8 cellular contexts compared by ENCODE assay signal in the genomic region with DNA sequence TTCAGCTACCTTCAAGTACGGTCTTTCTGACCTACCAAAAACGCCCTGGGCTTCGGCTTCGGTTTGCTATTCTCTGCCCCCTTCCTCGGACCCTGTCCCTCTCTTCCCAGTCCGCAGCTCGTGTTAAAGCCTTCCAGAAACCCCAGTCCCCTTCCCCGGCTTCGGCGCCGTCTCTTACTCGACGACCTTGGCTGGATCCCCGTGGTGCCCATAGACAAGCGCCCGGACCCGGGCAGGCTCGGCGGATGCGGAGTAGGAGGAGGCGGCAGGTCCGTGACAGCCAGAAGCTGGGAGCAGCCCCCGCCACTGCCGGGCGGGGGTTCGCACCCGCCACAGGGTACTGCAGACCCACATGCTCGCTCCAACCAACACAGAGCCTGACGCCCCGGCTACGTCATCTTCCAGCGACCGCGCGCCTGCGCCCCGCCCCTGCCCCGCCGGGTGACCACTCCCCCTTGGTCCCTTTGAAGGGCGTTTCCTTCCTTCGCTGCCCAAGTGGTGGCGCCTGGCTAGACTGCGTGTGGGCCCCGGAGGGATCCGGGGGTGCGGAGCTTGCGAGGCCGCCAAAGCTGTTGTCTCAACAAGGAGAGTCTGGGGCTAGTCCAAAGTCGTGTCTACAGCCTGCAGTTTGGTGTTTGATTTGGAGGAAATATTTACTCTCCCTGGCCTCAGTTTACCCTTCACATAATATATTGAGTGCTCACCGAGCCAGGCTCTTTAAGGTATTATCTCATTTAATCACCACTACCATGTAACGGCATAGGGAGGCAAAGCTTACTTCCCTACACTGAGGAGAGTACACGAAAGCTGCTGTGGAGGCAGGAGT. TPM values are rescaled to one million over a fixed set of nuclear protein-coding genes. Genes with fewer than 3 reads are reported as not detected.
A peak's percentile ranks its signal among the peaks of the same experiment; 100 is the strongest.
DNase-seq lines count a peak whose midpoint lies in the region; ATAC-seq and TF ChIP-seq lines count a peak whose summit lies in the region.

A gene with protein sequence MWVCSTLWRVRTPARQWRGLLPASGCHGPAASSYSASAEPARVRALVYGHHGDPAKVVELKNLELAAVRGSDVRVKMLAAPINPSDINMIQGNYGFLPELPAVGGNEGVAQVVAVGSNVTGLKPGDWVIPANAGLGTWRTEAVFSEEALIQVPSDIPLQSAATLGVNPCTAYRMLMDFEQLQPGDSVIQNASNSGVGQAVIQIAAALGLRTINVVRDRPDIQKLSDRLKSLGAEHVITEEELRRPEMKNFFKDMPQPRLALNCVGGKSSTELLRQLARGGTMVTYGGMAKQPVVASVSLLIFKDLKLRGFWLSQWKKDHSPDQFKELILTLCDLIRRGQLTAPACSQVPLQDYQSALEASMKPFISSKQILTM (minus strand): TSS at position 382 of the 826 bp plus-strand sequence. CDS start 28 bp downstream, at position 354.

- TF ChIP-seq POLR2A in adrenal gland (IDR thresholded peaks at IDR 0.05): peak; percentile 51 to 66

- peak within 1 kb of the TSS; percentile 3 to 97 (median 66) for H3K4me3 ChIP-seq in adrenal gland
- peak within 1 kb of the TSS; percentile 63 to 93 (median 77) for H3K4me3 ChIP-seq in heart right ventricle
- H3K4me3 ChIP-seq in upper lobe of right lung: peak within 1 kb of the TSS; percentile 88

- H3K9me3 Mint-ChIP-seq in progenitor cell of endocrine pancreas (ENCODE audit: low read depth): no peaks in the 10 kb centered on the region

- H3K9me3 ChIP-seq in adrenal gland (replicated peaks in 1 of 3) (no peaks in the 10 kb centered on the region), heart right ventricle (no peaks in the 10 kb centered on the region), upper lobe of right lung (no peaks in the 10 kb centered on the region)

- WGBS in adrenal gland, 4 donors: 2 to 5% (median 4%) methylated on average over 17 to 52 of the region's 52 CpGs
- 2% methylated on average over 52 of the region's 52 CpGs for WGBS in heart right ventricle, 2 donors

- ATAC-seq in HG02642 (IDR thresholded peaks at IDR 0.05; ENCODE audit: poor library complexity, unreplicated experiment) (peak; percentile 92), heart right ventricle (peak; percentile 97 to 99 (median 98)), upper lobe of right lung (peak; percentile 99)

- peak within 1 kb of the TSS in 4 of 5 donors; percentile 12 to 66 (median 50) for H3K27ac ChIP-seq in adrenal gland
- peak within 1 kb of the TSS in 9 of 10 donors; percentile 43 to 83 (median 71) for H3K27ac ChIP-seq in heart right ventricle
- H3K27ac ChIP-seq in upper lobe of right lung: peak within 1 kb of the TSS; percentile 80

- peaks cover 4% of the 10 kb centered on the region for H3K4me1 Mint-ChIP-seq in progenitor cell of endocrine pancreas (ENCODE audit: low read depth)

- no peaks in the 10 kb centered on the region for H3K36me3 Mint-ChIP-seq in progenitor cell of endocrine pancreas (ENCODE audit: insufficient read depth)

- H3K36me3 ChIP-seq in adrenal gland (replicated peaks in 1 of 2) (no peaks in the 10 kb centered on the region), heart right ventricle (peaks cover 0 to under 1% (median 0%) of the 10 kb centered on the region in 9 donors), upper lobe of right lung (no peaks in the 10 kb centered on the region)

- peak within 1 kb of the TSS; percentile 96 for H3K27ac Mint-ChIP-seq in progenitor cell of endocrine pancreas

- TF ChIP-seq CTCF in GM12874 (IDR thresholded peaks at IDR 0.05; ENCODE audit: insufficient read depth, low read depth, low read length): peak; percentile 39
- peak in 1 of 6 experiments; percentile 9 for TF ChIP-seq CTCF in adrenal gland (IDR thresholded peaks at IDR 0.05)
- peak in 6 of 9 donors; percentile 7 to 47 (median 29) for TF ChIP-seq CTCF in heart right ventricle (IDR thresholded peaks at IDR 0.05)
- peak; percentile 42 for TF ChIP-seq CTCF in progenitor cell of endocrine pancreas (IDR thresholded peaks at IDR 0.05; ENCODE audit: unreplicated experiment)
- no peak for TF ChIP-seq CTCF in upper lobe of right lung (IDR thresholded peaks at IDR 0.05)

- peak within 1 kb of the TSS; percentile 90 for H3K4me3 Mint-ChIP-seq in progenitor cell of endocrine pancreas (ENCODE audit: low read depth)

- H3K4me1 ChIP-seq in adrenal gland (replicated peaks in 1 of 2) (peaks cover 10 to 11% of the 10 kb centered on the region in 2 donors), heart right ventricle (peaks cover 6 to 21% (median 13%) of the 10 kb centered on the region in 9 donors), upper lobe of right lung (no peaks in the 10 kb centered on the region)

- no peaks in the 10 kb centered on the region for H3K27me3 ChIP-seq in adrenal gland
- peaks cover 0 to 8% (median 0%) of the 10 kb centered on the region in 7 donors for H3K27me3 ChIP-seq in heart right ventricle
- no peaks in the 10 kb centered on the region for H3K27me3 ChIP-seq in upper lobe of right lung

- peak; percentile 91 for DNase-seq in NCI-H128 (lab: John Stamatoyannopoulos, UW; ENCODE audit: unreplicated experiment)
- peak; percentile 85 to 91 (median 89) for DNase-seq in T-helper 1 cell
- peak; percentile 92 to 97 (median 94) for DNase-seq in adrenal gland
- peak; percentile 94 for DNase-seq in heart right ventricle
- peak; percentile 94 for DNase-seq in progenitor cell of endocrine pancreas (ENCODE audit: low spot score, unreplicated experiment)
- peak; percentile 97 for DNase-seq in upper lobe of right lung

- peaks cover 19% of the 10 kb centered on the region for H3K27me3 Mint-ChIP-seq in progenitor cell of endocrine pancreas

- intact Hi-C loops in adrenal gland (cut with DNase I): loop anchor here in 1 of 2 donors (10.0 kb wide), 1 partner anchor 854 kb away; no protein-coding TSS in a partner anchor
- intact Hi-C loops in heart right ventricle (cut with DNase I): loop anchor here in 8 of 10 donors (5.0 to 10.0 kb wide), 9 partner anchors 474 to 1684 kb away; no protein-coding TSS in a partner anchor
- intact Hi-C loops in upper lobe of right lung (cut with DNase I): no loop called here

RNA-seq across cellular contexts. Expression of the gene that starts here (rescaled TPM):
- total RNA-seq in adrenal gland (10 to 100 TPM; 26.1 to 53.1 (median 31.8) TPM), heart right ventricle (10 to 100 TPM; 27.8 to 45.6 (median 38.7) TPM), progenitor cell of endocrine pancreas (28.8 and 35.9 TPM in 2 replicates), upper lobe of right lung (16.5 TPM)
- polyA plus RNA-seq in adrenal gland (10 to 100 TPM; 27.4 to 49.0 (median 35.3) TPM), heart right ventricle (10 to 100 TPM; 31.1 to 39.9 TPM)

Comparison
In these comparisons a context has a peak if more than half of its experiments do, and no peak if none do; other contexts are left out.
1. Peak in every context shown above with its lines: DNase-seq, ATAC-seq, H3K4me3 ChIP-seq and H3K27ac ChIP-seq.